Comparison of ENCODE assay signal across 9 cellular contexts in genomic region chr17:60602871-60603270, GRCh38. TPM values are rescaled to one million over a fixed set of nuclear protein-coding genes. Genes with fewer than 3 reads are reported as not detected.
DNase-seq lines count a peak whose midpoint lies in the region; ATAC-seq and TF ChIP-seq lines count a peak whose summit lies in the region.
"Had no signal": no experiment of that assay in that cellular context is flagged by ENCODE, and none has a peak within 500 bp of the region (broad histone marks: within the 10 kb centered on the region; RNA-seq: fewer than 3 reads in every experiment).

No MANE protein-coding gene starts in this region.

- H3K4me1 Mint-ChIP-seq in CD4-positive, CD25-positive, alpha-beta regulatory T cell: peaks cover 39 to 71% (median 56%) of the 10 kb centered on the region in 4 donors
- H3K4me1 Mint-ChIP-seq in nephron: peaks cover 41% of the 10 kb centered on the region

- no peaks in the 10 kb centered on the region for H3K27me3 ChIP-seq in CD4-positive, CD25-positive, alpha-beta regulatory T cell (ENCODE audit: control insufficient read depth, insufficient read depth, low read length)
- H3K27me3 ChIP-seq in MG63 (no peaks in the 10 kb centered on the region), dorsolateral prefrontal cortex (no peaks in the 10 kb centered on the region)

- no peaks in the 10 kb centered on the region for H3K36me3 Mint-ChIP-seq in CD4-positive, CD25-positive, alpha-beta regulatory T cell
- peaks cover 4% of the 10 kb centered on the region for H3K36me3 Mint-ChIP-seq in nephron (ENCODE audit: low read depth)

- no peaks in the 10 kb centered on the region for H3K9me3 ChIP-seq in CD4-positive, CD25-positive, alpha-beta regulatory T cell (ENCODE audit: control insufficient read depth in 2 of 2, low read length in 2 of 2)
- no peaks in the 10 kb centered on the region for H3K9me3 ChIP-seq in MG63

- DNase-seq in CD4-positive, CD25-positive, alpha-beta regulatory T cell: no peak
- DNase-seq in MG63: no peak
- no peak for DNase-seq in dorsolateral prefrontal cortex
- no peak for DNase-seq in erythroblast (lab: John Stamatoyannopoulos, UW)
- no peak for DNase-seq in NCI-H82 treated with DMSO at 0.1 percent for 48 hours (lab: John Stamatoyannopoulos, UW; ENCODE audit: unreplicated experiment)
- DNase-seq in GDM1 (lab: John Stamatoyannopoulos, UW): no peak
- DNase-seq: NCI-H526 treated with DMSO at 0.1 percent for 48 hours had no signal

- H3K27ac Mint-ChIP-seq in CD4-positive, CD25-positive, alpha-beta regulatory T cell: no peak overlapping the region
- H3K27ac Mint-ChIP-seq in nephron: peak overlapping the region; percentile 80 to 92 (median 89)

- H3K9me3 Mint-ChIP-seq in CD4-positive, CD25-positive, alpha-beta regulatory T cell: no peaks in the 10 kb centered on the region
- no peaks in the 10 kb centered on the region for H3K9me3 Mint-ChIP-seq in nephron

- H3K36me3 ChIP-seq in CD4-positive, CD25-positive, alpha-beta regulatory T cell (ENCODE audit: control insufficient read depth, insufficient read depth, low read length): no peaks in the 10 kb centered on the region
- no peaks in the 10 kb centered on the region for H3K36me3 ChIP-seq in MG63

- no peak for TF ChIP-seq POLR2A in erythroblast (IDR thresholded peaks at IDR 0.05; ENCODE audit: low read length)

- TF ChIP-seq CTCF in dorsolateral prefrontal cortex (IDR thresholded peaks at IDR 0.05 in 54 of 56, conservative IDR thresholded peaks at IDR 0.05 in 2 of 56; ENCODE audit: low read depth in 1 of 56, partially characterized antibody in 56 of 56): no peak
- TF ChIP-seq CTCF in nephron (IDR thresholded peaks at IDR 0.05; ENCODE audit: unreplicated experiment in 3 of 3): no peak

- peak overlapping the region; percentile 94 for H3K4me3 ChIP-seq in CD4-positive, CD25-positive, alpha-beta regulatory T cell (ENCODE audit: low read depth, low read length)
- H3K4me3 ChIP-seq in MG63 (peak overlapping the region; percentile 87), dorsolateral prefrontal cortex (peak overlapping the region in 56 of 59 donors; percentile 68 to 99 (median 93))

- no peak overlapping the region for H3K27ac ChIP-seq in CD4-positive, CD25-positive, alpha-beta regulatory T cell (ENCODE audit: insufficient read depth, low read length, poor library complexity, severe bottlenecking)
- peak overlapping the region in 33 of 59 donors; percentile 12 to 100 (median 99) for H3K27ac ChIP-seq in dorsolateral prefrontal cortex

- no peaks in the 10 kb centered on the region for H3K27me3 Mint-ChIP-seq in CD4-positive, CD25-positive, alpha-beta regulatory T cell
- no peaks in the 10 kb centered on the region for H3K27me3 Mint-ChIP-seq in nephron (ENCODE audit: low read depth)

- intact Hi-C loops in dorsolateral prefrontal cortex (cut with DNase I): no loop called here

- H3K4me1 ChIP-seq in CD4-positive, CD25-positive, alpha-beta regulatory T cell (ENCODE audit: control insufficient read depth, insufficient read depth, low read length, poor library complexity, severe bottlenecking): peaks cover 39% of the 10 kb centered on the region

- ATAC-seq in CD4-positive, CD25-positive, alpha-beta regulatory T cell (ENCODE audit: low read depth in 2 of 2): no peak
- no peak for ATAC-seq in HG03097 (IDR thresholded peaks at IDR 0.05; ENCODE audit: low FRiP score, unreplicated experiment)

- peak overlapping the region; percentile 75 to 98 (median 95) for H3K4me3 Mint-ChIP-seq in CD4-positive, CD25-positive, alpha-beta regulatory T cell
- peak overlapping the region; percentile 91 to 99 (median 95) for H3K4me3 Mint-ChIP-seq in nephron

RNA-seq across cellular contexts. Expression of gene PPM1D, which starts 2.9 kb away (rescaled TPM):
- total RNA-seq in CD4-positive, CD25-positive, alpha-beta regulatory T cell: 29.6 TPM
- polyA plus RNA-seq in CD4-positive, CD25-positive, alpha-beta regulatory T cell: 10 to 100 TPM in 3 of 4 donors, 1 to 10 TPM in 1; 9.5 to 15.5 (median 12.1) TPM
- total RNA-seq in MG63 (2014; rRNA removed; shearing (Covaris generic); ENCODE audit: low replicate concordance): 12.4 and 26.6 TPM in 2 replicates
- total RNA-seq in dorsolateral prefrontal cortex: 10 to 100 TPM in 113 of 120 experiments, 1 to 10 TPM in 7; 8.6 to 20.9 (median 13.7) TPM

Comparison
In these comparisons a context has a peak if more than half of its experiments do, and no peak if none do; other contexts are left out.
1. H3K27ac Mint-ChIP-seq: peak in nephron (3 of 3); none in CD4-positive, CD25-positive, alpha-beta regulatory T cell (0 of 3).
2. Peak in every context shown above with its lines, with median percentiles within 50 percentile points of each other: H3K4me3 ChIP-seq.